In genomic region chr19:47158879-47159509, GRCh38 we compare ENCODE assay signal across 8 cellular contexts. TPM values are rescaled to one million over a fixed set of nuclear protein-coding genes. Genes with fewer than 3 reads are reported as not detected.
DNase-seq lines count a peak whose midpoint lies in the region; ATAC-seq and TF ChIP-seq lines count a peak whose summit lies in the region.

No MANE protein-coding gene starts in this region.

- intact Hi-C loops in right cardiac atrium (cut with DNase I): loop anchor here in 1 of 4 donors (10.0 kb wide), 1 partner anchor 46 kb away; no protein-coding TSS in a partner anchor
- intact Hi-C loops in Calu3 (cut with micrococcal nuclease; ENCODE audit: unreplicated experiment): no loop called here

- peak overlapping the region; percentile 84; the same call in 1 of the 2 replicates for H3K27ac ChIP-seq in HUES6 (ENCODE audit: low read depth, low read length)
- H3K27ac ChIP-seq in right cardiac atrium (ENCODE audit: low read length): peak overlapping the region; percentile 87

- TF ChIP-seq CTCF in Calu3 (IDR thresholded peaks at IDR 0.05; ENCODE audit: unreplicated experiment): no peak

- peak overlapping the region; percentile 69 to 80 for H3K4me3 Mint-ChIP-seq in activated T-cell treated with anti-CD3 and anti-CD28 coated beads, Interleukin-2, amount 50 U/mL, for 72 hours
- no peak overlapping the region for H3K4me3 Mint-ChIP-seq in Calu3 (ENCODE audit: low read depth, unreplicated experiment)

- H3K27ac Mint-ChIP-seq in activated T-cell treated with anti-CD3 and anti-CD28 coated beads, Interleukin-2, amount 50 U/mL, for 72 hours: peak overlapping the region; percentile 82
- no peak overlapping the region for H3K27ac Mint-ChIP-seq in Calu3 (ENCODE audit: unreplicated experiment)

- H3K9ac ChIP-seq in HUES6 (ENCODE audit: low read length): peak overlapping the region; percentile 76

- no peaks in the 10 kb centered on the region for H3K9me3 ChIP-seq in HUES6 (ENCODE audit: control insufficient read depth, insufficient read depth, low read depth, low read length)
- H3K9me3 ChIP-seq in right cardiac atrium (ENCODE audit: control insufficient read depth, low read length): no peaks in the 10 kb centered on the region

- H3K4me1 ChIP-seq in HUES6 (ENCODE audit: control insufficient read depth, insufficient read depth, low read length) (peaks cover 27% of the 10 kb centered on the region), right cardiac atrium (ENCODE audit: control insufficient read depth, insufficient read depth, low read length) (peaks cover 21% of the 10 kb centered on the region)

- no peaks in the 10 kb centered on the region for H3K27me3 ChIP-seq in HUES6 (ENCODE audit: control insufficient read depth, insufficient read depth, low read length)
- no peaks in the 10 kb centered on the region for H3K27me3 ChIP-seq in right cardiac atrium (ENCODE audit: control insufficient read depth, insufficient read depth)

- no peaks in the 10 kb centered on the region for H3K9me3 Mint-ChIP-seq in activated T-cell treated with anti-CD3 and anti-CD28 coated beads, Interleukin-2, amount 50 U/mL, for 72 hours
- no peaks in the 10 kb centered on the region for H3K9me3 Mint-ChIP-seq in Calu3 (ENCODE audit: low read depth, unreplicated experiment)

- peaks cover 67% of the 10 kb centered on the region for H3K4me1 Mint-ChIP-seq in activated T-cell treated with anti-CD3 and anti-CD28 coated beads, Interleukin-2, amount 50 U/mL, for 72 hours (ENCODE audit: low read depth)
- peaks cover 23% of the 10 kb centered on the region for H3K4me1 Mint-ChIP-seq in Calu3 (ENCODE audit: low read depth, unreplicated experiment)

- CTCF ChIA-PET in Calu3 (lab: Charles Lee): interaction anchor here (1.3 kb wide), 1 partner anchor 85 kb away, joined by 3 read pairs; no protein-coding TSS in a partner anchor

- no peak overlapping the region for H3K4me3 ChIP-seq in HUES6 (ENCODE audit: low read depth, low read length)
- no peak overlapping the region for H3K4me3 ChIP-seq in right cardiac atrium (ENCODE audit: low read length)

- DNase-seq in activated T-cell treated with anti-CD3 and anti-CD28 coated beads, Interleukin-2, amount 50 U/mL, for 72 hours: peak; percentile 41 to 55
- DNase-seq in right cardiac atrium (no peak), GM19238 (ENCODE audit: insufficient read length, low spot score) (no peak), nucleus accumbens (lab: John Stamatoyannopoulos, UW) (no peak), hippocampal formation (lab: John Stamatoyannopoulos, UW) (no peak), Calu3 (no peak)
- peak; percentile 63 for DNase-seq in stimulated activated CD4-positive, alpha-beta T cell treated with anti-CD3 and anti-CD28 coated beads, Interleukin-4, amount 100 ng/mL, for 24 hours

- no peaks in the 10 kb centered on the region for H3K27me3 Mint-ChIP-seq in activated T-cell treated with anti-CD3 and anti-CD28 coated beads, Interleukin-2, amount 50 U/mL, for 72 hours (ENCODE audit: low read depth)
- H3K27me3 Mint-ChIP-seq in Calu3 (ENCODE audit: unreplicated experiment): no peaks in the 10 kb centered on the region

- no TSS peak for BruUV-seq in Calu3 (replicated peaks; lab: Mats Ljungman, UMichigan)

- H3K36me3 Mint-ChIP-seq in activated T-cell treated with anti-CD3 and anti-CD28 coated beads, Interleukin-2, amount 50 U/mL, for 72 hours (ENCODE audit: insufficient read depth in 2 of 2): peaks cover 16 to 37% of the 10 kb centered on the region in 2 donors
- H3K36me3 Mint-ChIP-seq in Calu3 (ENCODE audit: insufficient read depth, unreplicated experiment): peaks cover 63% of the 10 kb centered on the region

- H3K36me3 ChIP-seq in HUES6 (ENCODE audit: control insufficient read depth, insufficient read depth, low read length): peaks cover 67% of the 10 kb centered on the region

- ATAC-seq in activated T-cell treated with anti-CD3 and anti-CD28 coated beads, Interleukin-2, amount 50 U/mL, for 72 hours (replicated peaks in 1 of 2): peak; percentile 89 to 90
- no peak for ATAC-seq in right cardiac atrium

- WGBS in right cardiac atrium: 75% methylated on average over 7 of the region's 7 CpGs

RNA-seq across cellular contexts. Expression of gene SAE1, which starts 28.4 kb away (rescaled TPM):
- 100 to 1,000 TPM; 232 to 254 TPM for total RNA-seq in activated T-cell treated with anti-CD3 and anti-CD28 coated beads, Interleukin-2, amount 50 U/mL, for 72 hours
- total RNA-seq in right cardiac atrium: 10 to 100 TPM; 49.1 to 57.0 (median 53.5) TPM
- 34.0 TPM for polyA plus RNA-seq in right cardiac atrium
- total RNA-seq in Calu3 (2022): 169 and 174 TPM in 2 replicates

RNA-seq across cellular contexts. Expression of gene ZC3H4, which starts 45.4 kb away (rescaled TPM):
- total RNA-seq in activated T-cell treated with anti-CD3 and anti-CD28 coated beads, Interleukin-2, amount 50 U/mL, for 72 hours: 10 to 100 TPM; 76.0 to 84.0 TPM
- 10 to 100 TPM; 25.6 to 27.7 (median 26.8) TPM for total RNA-seq in right cardiac atrium
- 12.4 TPM for polyA plus RNA-seq in right cardiac atrium
- 73.0 and 85.2 TPM in 2 replicates for total RNA-seq in Calu3 (2022)

Comparison
In these comparisons a context has a peak if more than half of its experiments do, and no peak if none do; other contexts are left out.
1. ATAC-seq: peak in activated T-cell treated with anti-CD3 and anti-CD28 coated beads, Interleukin-2, amount 50 U/mL, for 72 hours (2 of 2); none in right cardiac atrium (0 of 2).
2. DNase-seq: peak in activated T-cell treated with anti-CD3 and anti-CD28 coated beads, Interleukin-2, amount 50 U/mL, for 72 hours (2 of 2) and stimulated activated CD4-positive, alpha-beta T cell treated with anti-CD3 and anti-CD28 coated beads, Interleukin-4, amount 100 ng/mL, for 24 hours (single experiment); none in right cardiac atrium (0 of 3), GM19238 (single experiment), nucleus accumbens (0 of 56), hippocampal formation (0 of 2) and Calu3 (single experiment).